In genomic region chr2:655626-656025, GRCh38 we compare ENCODE assay signal across 16 cellular contexts. TPM values are rescaled to one million over a fixed set of nuclear protein-coding genes. Genes with fewer than 3 reads are reported as not detected.
A peak's percentile ranks its signal among the peaks of the same experiment; 100 is the strongest.
DNase-seq lines count a peak whose midpoint lies in the region; ATAC-seq and TF ChIP-seq lines count a peak whose summit lies in the region.
"Had no signal": no experiment of that assay in that cellular context is flagged by ENCODE, and none has a peak within 500 bp of the region (broad histone marks: within the 10 kb centered on the region; RNA-seq: fewer than 3 reads in every experiment).

No MANE protein-coding gene starts in this region.

- POLR2A ChIA-PET in activated CD4-positive, alpha-beta T cell treated with anti-CD3 and anti-CD28 coated beads for 36 hours (lab: Charles Lee), result no interaction called here

- H3K4me1 ChIP-seq in SJCRH30, result peaks cover 3% of the 10 kb centered on the region

- no peak overlapping the region for H3K27ac Mint-ChIP-seq in activated CD4-positive, alpha-beta T cell treated with anti-CD3 and anti-CD28 coated beads for 36 hours
- H3K27ac Mint-ChIP-seq: memory B cell had no signal

- peaks cover 37% of the 10 kb centered on the region for H3K4me1 Mint-ChIP-seq in activated CD4-positive, alpha-beta T cell treated with anti-CD3 and anti-CD28 coated beads for 36 hours
- H3K4me1 Mint-ChIP-seq: memory B cell had no signal

- no peaks in the 10 kb centered on the region for H3K9me3 ChIP-seq in SJCRH30 (replicated peaks)

- no peaks in the 10 kb centered on the region for H3K27me3 ChIP-seq in SJCRH30

- no peaks in the 10 kb centered on the region for H3K9me3 Mint-ChIP-seq in activated CD4-positive, alpha-beta T cell treated with anti-CD3 and anti-CD28 coated beads for 36 hours (ENCODE audit: low read depth)
- H3K9me3 Mint-ChIP-seq: memory B cell had no signal

- intact Hi-C loops in activated CD4-positive, alpha-beta T cell treated with anti-CD3 and anti-CD28 coated beads for 36 hours (cut with DNase I, micrococcal nuclease), result no loop called here

- H3K4me3 Mint-ChIP-seq in activated CD4-positive, alpha-beta T cell treated with anti-CD3 and anti-CD28 coated beads for 36 hours, result no peak overlapping the region
- H3K4me3 Mint-ChIP-seq: memory B cell had no signal

- DNase-seq in activated CD4-positive, alpha-beta T cell treated with anti-CD3 and anti-CD28 coated beads for 36 hours, result no peak
- no peak for DNase-seq in activated CD4-positive, alpha-beta T cell treated with anti-CD3 and anti-CD28 coated beads for 1 hour
- DNase-seq in RPMI7951 (ENCODE audit: low read depth) (peak; percentile 21), fibroblast of pulmonary artery (ENCODE audit: low read depth) (peak; percentile 20), SJCRH30 (no peak)
- no peak for DNase-seq in stimulated activated naive CD8-positive, alpha-beta T cell treated with anti-CD3 and anti-CD28 coated beads, Interleukin-15, Interleukin-2, amounts not matched to agents 100 U/mL and 50 U/mL, for 24 hours
- DNase-seq: DMS79 treated with DMSO at 0.1 percent for 48 hours, NCI-H146, NCI-H774, nucleus accumbens, Right ventricle myocardium superior had no signal

- H3K36me3 Mint-ChIP-seq in activated CD4-positive, alpha-beta T cell treated with anti-CD3 and anti-CD28 coated beads for 36 hours (ENCODE audit: low read depth), result no peaks in the 10 kb centered on the region
- H3K36me3 Mint-ChIP-seq: memory B cell had no signal

- TF ChIP-seq CTCF in fibroblast of pulmonary artery (IDR thresholded peaks at IDR 0.05; ENCODE audit: low read length, missing control alignments), result no peak

- H3K27me3 Mint-ChIP-seq in activated CD4-positive, alpha-beta T cell treated with anti-CD3 and anti-CD28 coated beads for 36 hours, result no peaks in the 10 kb centered on the region

- H3K4me3 ChIP-seq in fibroblast of pulmonary artery (replicated peaks; ENCODE audit: low read depth, low read length) (no peak overlapping the region), SJCRH30 (no peak overlapping the region)
- H3K4me3 ChIP-seq: smooth muscle cell had no signal

- H3K36me3 ChIP-seq in SJCRH30, result no peaks in the 10 kb centered on the region

- ATAC-seq in activated CD4-positive, alpha-beta T cell treated with anti-CD3 and anti-CD28 coated beads for 36 hours, result peak; percentile 36
- peak; percentile 55 for ATAC-seq in stimulated activated naive CD8-positive, alpha-beta T cell treated with anti-CD3 and anti-CD28 coated beads, Interleukin-15, Interleukin-2, amounts not matched to agents 100 U/mL and 50 U/mL, for 24 hours
- ATAC-seq in HG02973 (IDR thresholded peaks at IDR 0.05; ENCODE audit: unreplicated experiment) (no peak), GM21619 (IDR thresholded peaks at IDR 0.05; ENCODE audit: unreplicated experiment) (no peak)
- ATAC-seq: esophagus mucosa had no signal

- CTCF ChIA-PET in activated CD4-positive, alpha-beta T cell treated with anti-CD3 and anti-CD28 coated beads for 36 hours (lab: Charles Lee), result interaction anchor here (0.6 to 2.5 kb wide), 2 partner anchors 11 to 897 kb away, joined by 4 to 11 read pairs; no protein-coding TSS in a partner anchor

- no peak overlapping the region for H3K27ac ChIP-seq in SJCRH30

RNA-seq across cellular contexts. Expression of gene TMEM18, which starts 21.6 kb away (rescaled TPM):
- total RNA-seq in activated CD4-positive, alpha-beta T cell treated with anti-CD3 and anti-CD28 coated beads for 36 hours, result 10 to 100 TPM; 27.0 to 27.1 TPM
- 26.6 and 37.8 TPM in 2 replicates for total RNA-seq in RPMI7951 (2014; rRNA removed; shearing (Covaris generic))
- 20.0 and 29.1 TPM in 2 replicates for total RNA-seq in SJCRH30 (2014; rRNA removed; shearing (Covaris generic))

Comparison
In these comparisons a context has a peak if more than half of its experiments do, and no peak if none do; other contexts are left out.
1. ATAC-seq: peak in activated CD4-positive, alpha-beta T cell treated with anti-CD3 and anti-CD28 coated beads for 36 hours (single experiment) and stimulated activated naive CD8-positive, alpha-beta T cell treated with anti-CD3 and anti-CD28 coated beads, Interleukin-15, Interleukin-2, amounts not matched to agents 100 U/mL and 50 U/mL, for 24 hours (single experiment); none in HG02973 (single experiment) and GM21619 (single experiment).
2. DNase-seq: peak in RPMI7951 (single experiment) and fibroblast of pulmonary artery (single experiment); none in activated CD4-positive, alpha-beta T cell treated with anti-CD3 and anti-CD28 coated beads for 36 hours (single experiment), activated CD4-positive, alpha-beta T cell treated with anti-CD3 and anti-CD28 coated beads for 1 hour (single experiment), stimulated activated naive CD8-positive, alpha-beta T cell treated with anti-CD3 and anti-CD28 coated beads, Interleukin-15, Interleukin-2, amounts not matched to agents 100 U/mL and 50 U/mL, for 24 hours (single experiment) and SJCRH30 (0 of 2).